Comparison of ENCODE assay signal across 19 cellular contexts in genomic region chr12:30990776-30991175, GRCh38.
"Had no signal": no experiment of that assay in that cellular context is flagged by ENCODE, and none has a peak within 500 bp of the region (broad histone marks: within the 10 kb centered on the region; RNA-seq: fewer than 3 reads in every experiment).

No MANE protein-coding gene starts in this region.

- H3K4me2 ChIP-seq: SK-N-SH had no signal

- H3K27ac ChIP-seq: SJSA1 had no signal

- H3K9ac ChIP-seq: SK-N-SH had no signal

- ATAC-seq: T-cell had no signal

- H3K4me3 ChIP-seq: MG63, SJSA1 had no signal

- DNase-seq: Karpas-422, KG1, MG63, NCI-H1092, NCI-H1105 treated with DMSO at 0.1 percent for 48 hours, NCI-H1417 treated with DMSO at 0.1 percent for 48 hours, NCI-H187 treated with DMSO at 0.1 percent for 48 hours, NCI-H2029 treated with DMSO at 0.1 percent for 48 hours, NCI-H2171 treated with DMSO at 0.1 percent for 48 hours, NCI-H345, NCI-H446 treated with DMSO at 0.1 percent for 48 hours, NCI-H510A treated with DMSO at 0.1 percent for 48 hours, Right ventricle myocardium superior, RPMI8226, SIG-M5, SK-N-SH, SW 1271, T-cell had no signal

- H3K9me3 ChIP-seq: MG63, SJSA1, SK-N-SH had no signal

- H3K27me3 ChIP-seq: MG63, SJSA1 had no signal
